10 cellular contexts compared by ENCODE assay signal in the genomic region with DNA sequence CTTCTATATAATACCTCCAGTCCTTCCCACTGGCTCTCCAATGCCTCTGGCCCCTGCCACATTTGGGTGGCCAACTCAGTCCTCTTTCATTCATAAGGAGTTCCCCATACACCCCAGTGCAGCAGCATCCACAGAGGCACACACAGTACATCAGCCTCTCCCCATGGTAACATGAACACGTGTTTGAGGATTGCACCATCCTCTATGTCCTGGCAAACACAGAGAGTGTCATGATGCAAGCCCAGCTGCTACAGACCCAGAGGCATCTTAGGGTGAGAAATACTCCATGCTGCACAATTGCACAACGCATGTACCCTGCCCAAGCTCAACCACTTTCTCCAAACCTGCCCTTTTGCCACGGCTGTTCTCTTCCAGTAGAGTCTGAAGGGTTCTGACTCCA. TPM values are rescaled to one million over a fixed set of nuclear protein-coding genes. Genes with fewer than 3 reads are reported as not detected.
DNase-seq lines count a peak whose midpoint lies in the region; FAIRE-seq and TF ChIP-seq lines count a peak whose summit lies in the region.
"Had no signal": no experiment of that assay in that cellular context is flagged by ENCODE, and none has a peak within 500 bp of the region (broad histone marks: within the 10 kb centered on the region; RNA-seq: fewer than 3 reads in every experiment).

No MANE protein-coding gene starts in this region.

- no peaks in the 10 kb centered on the region for H3K27me3 ChIP-seq in esophagus muscularis mucosa

- no peak overlapping the region for H3K4me3 ChIP-seq in esophagus muscularis mucosa
- H3K4me3 ChIP-seq: HAP-1 had no signal

- intact Hi-C loops in esophagus muscularis mucosa (cut with DNase I): loop anchor here (5.0 to 10.0 kb wide), 2 partner anchors 651 to 828 kb away; no protein-coding TSS in a partner anchor

- H3K9me3 ChIP-seq in esophagus muscularis mucosa: no peaks in the 10 kb centered on the region
- H3K9me3 ChIP-seq: HAP-1 had no signal

- H3K4me1 ChIP-seq in esophagus muscularis mucosa: peaks cover 70 to 100% (median 100%) of the 10 kb centered on the region in 4 donors
- H3K4me1 ChIP-seq: HAP-1 had no signal

- 40% methylated on average over 3 of the region's 3 CpGs for WGBS in esophagus muscularis mucosa

- no peak for FAIRE-seq in RCC 7860 (lab: Jason Lieb, UNC)

- TF ChIP-seq POLR2A in esophagus muscularis mucosa (IDR thresholded peaks at IDR 0.05; ENCODE audit: low read depth): no peak

- TF ChIP-seq EP300 in esophagus muscularis mucosa (IDR thresholded peaks at IDR 0.05): peak; percentile 31

- peaks cover 0 to 37% (median 5%) of the 10 kb centered on the region in 4 donors for H3K36me3 ChIP-seq in esophagus muscularis mucosa
- H3K36me3 ChIP-seq: HAP-1 had no signal

- peak overlapping the region; percentile 84 to 94 (median 88) for H3K27ac ChIP-seq in esophagus muscularis mucosa (replicated peaks in 1 of 4)

- DNase-seq in CD1c-positive myeloid dendritic cell (ENCODE audit: extremely low spot score) (peak; percentile 48), NCI-H226 (peak; percentile 65), esophagus muscularis mucosa (ENCODE audit: extremely low spot score) (peak; percentile 96), occipital lobe (lab: John Stamatoyannopoulos, UW) (peak; percentile 29), DMS114 treated with DMSO at 0.1 percent for 48 hours (lab: John Stamatoyannopoulos, UW; ENCODE audit: unreplicated experiment) (no peak), UCSD-AML1 (lab: John Stamatoyannopoulos, UW; ENCODE audit: unreplicated experiment) (no peak), RCC 7860 (ENCODE audit: low spot score) (no peak)
- no peak for DNase-seq in effector CD8-positive, alpha-beta T cell (lab: John Stamatoyannopoulos, UW)
- DNase-seq: kidney glomerular epithelial cell had no signal

- TF ChIP-seq CTCF in esophagus muscularis mucosa (IDR thresholded peaks at IDR 0.05): no peak

RNA-seq across cellular contexts. Expression of gene IGFBP5, which starts 11.5 kb away (rescaled TPM):
- 1,000 to 10,000 TPM in 1 of 4 donors, 100 to 1,000 TPM in 3; 547 to 1,471 (median 705) TPM for total RNA-seq in esophagus muscularis mucosa
- total RNA-seq in occipital lobe: 17.2 TPM

RNA-seq across cellular contexts. Expression of gene IGFBP2, which starts 50.6 kb away (rescaled TPM):
- total RNA-seq in esophagus muscularis mucosa (100 to 1,000 TPM; 188 to 446 (median 280) TPM), occipital lobe (213 TPM)

Comparison
In these comparisons a context has a peak if more than half of its experiments do, and no peak if none do; other contexts are left out.
1. DNase-seq: peak in CD1c-positive myeloid dendritic cell (single experiment), NCI-H226 (single experiment), esophagus muscularis mucosa (single experiment) and occipital lobe (single experiment); none in DMS114 treated with DMSO at 0.1 percent for 48 hours (single experiment), effector CD8-positive, alpha-beta T cell (single experiment), UCSD-AML1 (single experiment) and RCC 7860 (single experiment).
2. RNA of gene IGFBP5, which starts 11.5 kb away (total RNA-seq): 547 to 1,471 TPM in esophagus muscularis mucosa; 17.2 TPM in occipital lobe (single experiment); every median in the first group is over 10 times any median in the second.